In the genomic region with DNA sequence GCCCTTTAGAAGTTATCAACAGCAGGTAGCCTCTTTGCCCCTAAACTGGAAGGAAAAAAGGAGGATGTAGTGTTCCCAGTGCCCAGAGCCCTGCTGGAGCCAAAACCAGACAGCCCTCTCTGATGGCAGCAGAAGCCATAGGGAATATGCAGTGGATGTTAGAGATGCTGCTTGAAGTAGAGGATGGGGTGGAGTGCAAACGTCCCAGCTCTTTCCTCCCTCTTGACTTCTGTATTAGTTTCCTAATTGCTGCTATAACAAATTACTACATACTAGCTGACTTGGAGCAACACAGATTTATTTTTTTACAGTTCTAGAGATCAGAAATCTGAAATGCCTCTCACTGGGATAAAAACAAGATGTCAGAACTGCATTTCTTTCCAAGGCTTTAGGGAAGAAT, we compare ENCODE assay signal across 1 cellular context.
TF ChIP-seq lines count a peak whose summit lies in the region.

No MANE protein-coding gene starts in this region.

TF ChIP-seq in K562, 482 proteins besides CTCF, POLR2A, EP300 and RAD21 (continued from another document):
- TF ChIP-seq, protein P1, sequence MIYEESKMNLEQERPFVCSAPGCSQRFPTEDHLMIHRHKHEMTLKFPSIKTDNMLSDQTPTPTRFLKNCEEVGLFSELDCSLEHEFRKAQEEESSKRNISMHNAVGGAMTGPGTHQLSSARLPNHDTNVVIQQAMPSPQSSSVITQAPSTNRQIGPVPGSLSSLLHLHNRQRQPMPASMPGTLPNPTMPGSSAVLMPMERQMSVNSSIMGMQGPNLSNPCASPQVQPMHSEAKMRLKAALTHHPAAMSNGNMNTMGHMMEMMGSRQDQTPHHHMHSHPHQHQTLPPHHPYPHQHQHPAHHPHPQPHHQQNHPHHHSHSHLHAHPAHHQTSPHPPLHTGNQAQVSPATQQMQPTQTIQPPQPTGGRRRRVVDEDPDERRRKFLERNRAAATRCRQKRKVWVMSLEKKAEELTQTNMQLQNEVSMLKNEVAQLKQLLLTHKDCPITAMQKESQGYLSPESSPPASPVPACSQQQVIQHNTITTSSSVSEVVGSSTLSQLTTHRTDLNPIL (CRISPR knock-in tag; IDR thresholded peaks at IDR 0.05), result no peak
- no peak for TF ChIP-seq LARP7 (IDR thresholded peaks at IDR 0.05)
- TF ChIP-seq C11orf30 (IDR thresholded peaks at IDR 0.05; ENCODE audit: low read depth), result no peak
- TF ChIP-seq, protein P2, sequence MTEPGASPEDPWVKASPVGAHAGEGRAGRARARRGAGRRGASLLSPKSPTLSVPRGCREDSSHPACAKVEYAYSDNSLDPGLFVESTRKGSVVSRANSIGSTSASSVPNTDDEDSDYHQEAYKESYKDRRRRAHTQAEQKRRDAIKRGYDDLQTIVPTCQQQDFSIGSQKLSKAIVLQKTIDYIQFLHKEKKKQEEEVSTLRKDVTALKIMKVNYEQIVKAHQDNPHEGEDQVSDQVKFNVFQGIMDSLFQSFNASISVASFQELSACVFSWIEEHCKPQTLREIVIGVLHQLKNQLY (CRISPR knock-in tag; conservative IDR thresholded peaks at IDR 0.05), result no peak
- no peak for TF ChIP-seq ZNF408 (CRISPR knock-in tag; IDR thresholded peaks at IDR 0.05; ENCODE audit: low read depth)
- no peak for TF ChIP-seq NFXL1 (CRISPR knock-in tag; IDR thresholded peaks at IDR 0.05)
- no peak for TF ChIP-seq ARHGAP35 (IDR thresholded peaks at IDR 0.05; ENCODE audit: partially characterized antibody)
- TF ChIP-seq FOS (IDR thresholded peaks at IDR 0.05; ENCODE audit: extremely low read depth, insufficient read length), result no peak
- no peak for TF ChIP-seq BACH1 (tag; IDR thresholded peaks at IDR 0.05)
- no peak for TF ChIP-seq XRCC4 (IDR thresholded peaks at IDR 0.05; ENCODE audit: extremely low read depth, insufficient read depth, insufficient read length)
- TF ChIP-seq MCM2 (IDR thresholded peaks at IDR 0.05; ENCODE audit: low read depth), result no peak
- no peak for TF ChIP-seq NCOA1 (IDR thresholded peaks at IDR 0.05; ENCODE audit: low read depth)
- no peak for TF ChIP-seq CXXC5 (CRISPR knock-in tag; IDR thresholded peaks at IDR 0.05)
